Comparison of ENCODE assay signal across 17 cellular contexts in genomic region chr7:66246549-66247171, GRCh38.
"Had no signal": no experiment of that assay in that cellular context is flagged by ENCODE, and none has a peak within 500 bp of the region (broad histone marks: within the 10 kb centered on the region; RNA-seq: fewer than 3 reads in every experiment).

No MANE protein-coding gene starts in this region.

- ATAC-seq: activated CD4-positive, CD25-positive, alpha-beta regulatory T cell treated with anti-CD3 and anti-CD28 coated beads, Interleukin-2, amount 50 U/mL, for 24 hours; activated naive CD8-positive, alpha-beta T cell treated with anti-CD3 and anti-CD28 coated beads, Interleukin-2, amount 50 U/mL, for 24 hours; foreskin keratinocyte; left colon; lower lobe of right lung had no signal

- H2AFZ ChIP-seq: parathyroid adenoma had no signal

- H3K27me3 Mint-ChIP-seq: activated naive CD8-positive, alpha-beta T cell treated with anti-CD3 and anti-CD28 coated beads, Interleukin-2, amount 50 U/mL, for 24 hours had no signal

- H3K9me3 ChIP-seq: ascending aorta, lower lobe of right lung, transverse colon had no signal

- H3K9me3 Mint-ChIP-seq: activated naive CD8-positive, alpha-beta T cell treated with anti-CD3 and anti-CD28 coated beads, Interleukin-2, amount 50 U/mL, for 24 hours; mesothelial cell of epicardium; neural crest cell; T-helper 2 cell treated with Interferon-gamma antibody and Interleukin-4, amounts not matched to agents 5 μg/mL and 100 μg/mL, for 36 hours had no signal

- H3K36me3 ChIP-seq: cardiac muscle cell, lower lobe of right lung, transverse colon had no signal

- H3K9ac ChIP-seq: parathyroid adenoma had no signal

- H3K27ac Mint-ChIP-seq: activated naive CD8-positive, alpha-beta T cell treated with anti-CD3 and anti-CD28 coated beads, Interleukin-2, amount 50 U/mL, for 24 hours; mesothelial cell of epicardium; T-helper 2 cell treated with Interferon-gamma antibody and Interleukin-4, amounts not matched to agents 5 μg/mL and 100 μg/mL, for 36 hours had no signal

- H3K36me3 Mint-ChIP-seq: mesothelial cell of epicardium had no signal

- H3K4me3 ChIP-seq: ascending aorta, cardiac muscle cell, lower lobe of right lung, transverse colon had no signal

- H3K4me3 Mint-ChIP-seq: activated naive CD8-positive, alpha-beta T cell treated with anti-CD3 and anti-CD28 coated beads, Interleukin-2, amount 50 U/mL, for 24 hours; mesothelial cell of epicardium; neural crest cell; T-helper 2 cell treated with Interferon-gamma antibody and Interleukin-4, amounts not matched to agents 5 μg/mL and 100 μg/mL, for 36 hours had no signal

- H3K27me3 ChIP-seq: ascending aorta, cardiac muscle cell, foreskin keratinocyte, transverse colon had no signal

- DNase-seq: activated naive CD4-positive, alpha-beta T cell treated with Interleukin-2 at 50 U/mL for 16 hours; activated naive CD8-positive, alpha-beta T cell treated with anti-CD3 and anti-CD28 coated beads, Interleukin-2, amount 50 U/mL, for 24 hours; foreskin keratinocyte; left colon; lower lobe of right lung; retina; stimulated activated CD4-positive, alpha-beta T cell treated with anti-CD3 and anti-CD28 coated beads, Interleukin-15, amount 100 ng/mL, for 24 hours; stimulated activated CD4-positive, alpha-beta T cell treated with anti-CD3 and anti-CD28 coated beads, Interleukin-4, amount 100 ng/mL, for 24 hours; stimulated activated naive CD4-positive, alpha-beta T cell; transverse colon had no signal

- H3K4me1 Mint-ChIP-seq: activated naive CD8-positive, alpha-beta T cell treated with anti-CD3 and anti-CD28 coated beads, Interleukin-2, amount 50 U/mL, for 24 hours had no signal

- H3K4me1 ChIP-seq: ascending aorta, transverse colon had no signal

- H3K27ac ChIP-seq: ascending aorta, cardiac muscle cell, foreskin keratinocyte, lower lobe of right lung, parathyroid adenoma, transverse colon had no signal
